ENCODE assay signal across 28 cellular contexts in genomic region chr12:124782132-124782531, GRCh38.
DNase-seq lines count a peak whose midpoint lies in the region; ATAC-seq, FAIRE-seq and TF ChIP-seq lines count a peak whose summit lies in the region.
"Had no signal": no experiment of that assay in that cellular context is flagged by ENCODE, and none has a peak within 500 bp of the region (broad histone marks: within the 10 kb centered on the region; RNA-seq: fewer than 3 reads in every experiment).

No MANE protein-coding gene starts in this region.

- H2AFZ ChIP-seq in OCI-LY3 (ENCODE audit: low read depth, low read length) (no peak overlapping the region), K562 (ENCODE audit: low read depth, low read length) (no peak overlapping the region)

- whole genome bisulfite sequencing in K562 (ENCODE audit: insufficient coverage, low coverage, missing lambda C conversion rate): 80% methylated on average over 2 of the region's 2 CpGs

- POLR2A ChIA-PET in K562 (lab: Yijun Ruan, JAX): no interaction called here

- H3K4me2 ChIP-seq in OCI-LY3 (ENCODE audit: low read length): peak overlapping the region; percentile 34
- no peak overlapping the region for H3K4me2 ChIP-seq in K562 (ENCODE audit: insufficient read depth, low read length)
- H3K4me2 ChIP-seq: KMS-11 had no signal

- H3K36me3 Mint-ChIP-seq in natural killer cell treated with Interleukin-12 subunit alpha and Interleukin-12 subunit beta and Interleukin-15 and Interleukin-18, amount 100 ng/mL, for 72 hours: no peaks in the 10 kb centered on the region
- no peaks in the 10 kb centered on the region for H3K36me3 Mint-ChIP-seq in natural killer cell
- peaks cover 36 to 64% of the 10 kb centered on the region in 2 donors for H3K36me3 Mint-ChIP-seq in stimulated activated naive B cell treated with anti-CD40 and anti-IgM and Interleukin-4, amounts not matched to agents 10 μg/mL and 1 μg/mL and 100 μg/mL, for 72 hours

- no peaks in the 10 kb centered on the region for H3K9me3 Mint-ChIP-seq in natural killer cell treated with Interleukin-12 subunit alpha and Interleukin-12 subunit beta and Interleukin-15 and Interleukin-18, amount 100 ng/mL, for 72 hours
- no peaks in the 10 kb centered on the region for H3K9me3 Mint-ChIP-seq in natural killer cell
- H3K9me3 Mint-ChIP-seq in stimulated activated naive B cell treated with anti-CD40 and anti-IgM and Interleukin-4, amounts not matched to agents 10 μg/mL and 1 μg/mL and 100 μg/mL, for 72 hours: no peaks in the 10 kb centered on the region
- H3K9me3 Mint-ChIP-seq: CD4-positive, alpha-beta T cell; T-helper 1 cell treated with Interleukin-12 subunit alpha and Interleukin-12 subunit beta and Interleukin-4 antibody, amounts not matched to agents 30 μg/mL and 1 μg/mL, for 36 hours had no signal

- no peak for TF ChIP-seq POLR2A in K562 (conservative IDR thresholded peaks at IDR 0.05)

- no peak for TF ChIP-seq RAD21 in K562 (CRISPR knock-in tag; conservative IDR thresholded peaks at IDR 0.05 in 1 of 2, IDR thresholded peaks at IDR 0.05 in 1 of 2)

- H3K27ac Mint-ChIP-seq in natural killer cell treated with Interleukin-12 subunit alpha and Interleukin-12 subunit beta and Interleukin-15 and Interleukin-18, amount 100 ng/mL, for 72 hours: no peak overlapping the region
- H3K27ac Mint-ChIP-seq in natural killer cell: no peak overlapping the region
- H3K27ac Mint-ChIP-seq in stimulated activated naive B cell treated with anti-CD40 and anti-IgM and Interleukin-4, amounts not matched to agents 10 μg/mL and 1 μg/mL and 100 μg/mL, for 72 hours: peak overlapping the region; percentile 14
- H3K27ac Mint-ChIP-seq: CD4-positive, alpha-beta T cell; T-helper 1 cell treated with Interleukin-12 subunit alpha and Interleukin-12 subunit beta and Interleukin-4 antibody, amounts not matched to agents 30 μg/mL and 1 μg/mL, for 36 hours had no signal

- H4K20me1 ChIP-seq in OCI-LY3 (ENCODE audit: insufficient read depth, low read length): no peaks in the 10 kb centered on the region
- no peaks in the 10 kb centered on the region for H4K20me1 ChIP-seq in K562 (replicated peaks; ENCODE audit: control insufficient read depth, insufficient read depth, low read length)

- TF ChIP-seq EP300 in K562 (IDR thresholded peaks at IDR 0.05; ENCODE audit: low read length): no peak

- DNase-seq in natural killer cell treated with Interleukin-12 subunit alpha and Interleukin-12 subunit beta and Interleukin-15 and Interleukin-18, amount 100 ng/mL, for 72 hours (ENCODE audit: low spot score): peak; percentile 8
- DNase-seq in natural killer cell (no peak), K562 (ENCODE audit: extremely low read depth in 1 of 4, low spot score in 3 of 4) (no peak), NCI-H526 (lab: John Stamatoyannopoulos, UW) (no peak), urothelium cell line (ENCODE audit: low spot score) (no peak)
- no peak for DNase-seq in stimulated activated naive B cell treated with anti-CD40 and anti-IgM and Interleukin-4, amounts not matched to agents 10 μg/mL and 1 μg/mL and 100 μg/mL, for 72 hours
- DNase-seq: CD4-positive, alpha-beta T cell; DMS53; IMR-90; NCI-H1105; NCI-H1436 treated with DMSO at 0.1 percent for 48 hours; NCI-H187 treated with DMSO at 0.1 percent for 48 hours; NCI-H2171 treated with DMSO at 0.1 percent for 48 hours; NCI-H524; NCI-H774; SHP77 treated with DMSO at 0.1 percent for 48 hours had no signal

- in situ Hi-C loops in K562 (cut with MboI): no loop called here

- H3K27ac ChIP-seq in OCI-LY3 (ENCODE audit: low read length) (peak overlapping the region; percentile 80), K562 (ENCODE audit: extremely low read depth, low read depth, low read length) (no peak overlapping the region)
- H3K27ac ChIP-seq: KMS-11, SK-N-MC had no signal

- H3K27me3 Mint-ChIP-seq in natural killer cell treated with Interleukin-12 subunit alpha and Interleukin-12 subunit beta and Interleukin-15 and Interleukin-18, amount 100 ng/mL, for 72 hours: no peaks in the 10 kb centered on the region
- no peaks in the 10 kb centered on the region for H3K27me3 Mint-ChIP-seq in natural killer cell (ENCODE audit: low read depth in 2 of 2)
- H3K27me3 Mint-ChIP-seq in stimulated activated naive B cell treated with anti-CD40 and anti-IgM and Interleukin-4, amounts not matched to agents 10 μg/mL and 1 μg/mL and 100 μg/mL, for 72 hours: no peaks in the 10 kb centered on the region
- H3K27me3 Mint-ChIP-seq: CD4-positive, alpha-beta T cell had no signal

- peaks cover 2% of the 10 kb centered on the region for H3K9me1 ChIP-seq in K562 (ENCODE audit: control insufficient read depth, insufficient read depth, low read length)

- intact Hi-C loops in natural killer cell (cut with micrococcal nuclease): no loop called here
- intact Hi-C loops in K562 (cut with micrococcal nuclease): no loop called here

- TF ChIP-seq CTCF in natural killer cell (IDR thresholded peaks at IDR 0.05) (no peak), OCI-LY3 (IDR thresholded peaks at IDR 0.05; ENCODE audit: low read depth, low read length) (no peak), K562 (IDR thresholded peaks at IDR 0.05 in 2 of 3, conservative IDR thresholded peaks at IDR 0.05 in 1 of 3; ENCODE audit: insufficient read depth in 2 of 3, low read depth in 1 of 3, low read length in 3 of 3) (no peak)

- H3K79me2 ChIP-seq in OCI-LY3 (ENCODE audit: low read length) (no peaks in the 10 kb centered on the region; the same call in 1 of the 2 replicates), K562 (ENCODE audit: control insufficient read depth, insufficient read depth, low read length) (no peaks in the 10 kb centered on the region)

- H3K9me3 ChIP-seq in OCI-LY3 (ENCODE audit: insufficient read depth, low read length) (no peaks in the 10 kb centered on the region), K562 (replicated peaks; ENCODE audit: control insufficient read depth, insufficient read depth, low read depth, low read length) (no peaks in the 10 kb centered on the region)
- H3K9me3 ChIP-seq: BLaER1 treated with 17β-estradiol and CSF1 and Interleukin-3, amounts not matched to agents 10 nM and 100 nM; HAP-1 had no signal

- H3K4me3 ChIP-seq in OCI-LY3 (ENCODE audit: low read length) (no peak overlapping the region), K562 (no peak overlapping the region)
- H3K4me3 ChIP-seq: BLaER1 treated with 17β-estradiol and CSF1 and Interleukin-3, amounts not matched to agents 10 nM and 100 nM; HAP-1; SK-N-MC had no signal

- no TSS peak for BruUV-seq in K562 (replicated peaks; lab: Mats Ljungman, UMichigan)

- peaks cover 39% of the 10 kb centered on the region for H3K36me3 ChIP-seq in OCI-LY3 (replicated peaks; ENCODE audit: low read depth, low read length)
- peaks cover 77% of the 10 kb centered on the region; the same call in 2 of the 3 replicates for H3K36me3 ChIP-seq in K562 (ENCODE audit: control insufficient read depth, insufficient read depth, low read length)

- no peaks in the 10 kb centered on the region for H3K4me1 Mint-ChIP-seq in natural killer cell treated with Interleukin-12 subunit alpha and Interleukin-12 subunit beta and Interleukin-15 and Interleukin-18, amount 100 ng/mL, for 72 hours (ENCODE audit: low read depth in 2 of 2)
- no peaks in the 10 kb centered on the region for H3K4me1 Mint-ChIP-seq in natural killer cell
- peaks cover 27 to 56% of the 10 kb centered on the region in 2 donors for H3K4me1 Mint-ChIP-seq in stimulated activated naive B cell treated with anti-CD40 and anti-IgM and Interleukin-4, amounts not matched to agents 10 μg/mL and 1 μg/mL and 100 μg/mL, for 72 hours

- CTCF ChIA-PET in K562 (lab: Yijun Ruan, JAX; ENCODE audit: low intra/inter-chr PET ratio): no interaction called here

- H3K27me3 ChIP-seq in OCI-LY3 (ENCODE audit: low read depth, low read length) (no peaks in the 10 kb centered on the region), K562 (ENCODE audit: control insufficient read depth in 2 of 2, insufficient read depth in 2 of 2, low read length in 2 of 2) (no peaks in the 10 kb centered on the region)
- H3K27me3 ChIP-seq: BLaER1 treated with 17β-estradiol and CSF1 and Interleukin-3, amounts not matched to agents 10 nM and 100 nM had no signal

- peak overlapping the region; percentile 21; the same call in 1 of the 2 replicates for H3K9ac ChIP-seq in OCI-LY3 (ENCODE audit: low read length)
- no peak overlapping the region for H3K9ac ChIP-seq in K562 (ENCODE audit: insufficient read depth in 1 of 2, low read depth in 2 of 2, low read length in 2 of 2)
- H3K9ac ChIP-seq: KMS-11 had no signal

- H3K4me3 Mint-ChIP-seq in natural killer cell treated with Interleukin-12 subunit alpha and Interleukin-12 subunit beta and Interleukin-15 and Interleukin-18, amount 100 ng/mL, for 72 hours: no peak overlapping the region
- no peak overlapping the region for H3K4me3 Mint-ChIP-seq in natural killer cell
- no peak overlapping the region for H3K4me3 Mint-ChIP-seq in stimulated activated naive B cell treated with anti-CD40 and anti-IgM and Interleukin-4, amounts not matched to agents 10 μg/mL and 1 μg/mL and 100 μg/mL, for 72 hours
- H3K4me3 Mint-ChIP-seq: CD4-positive, alpha-beta T cell; T-helper 1 cell treated with Interleukin-12 subunit alpha and Interleukin-12 subunit beta and Interleukin-4 antibody, amounts not matched to agents 30 μg/mL and 1 μg/mL, for 36 hours had no signal

- FAIRE-seq in K562 (lab: Jason Lieb, UNC) (no peak), urothelium cell line (lab: Jason Lieb, UNC) (no peak)
- FAIRE-seq: A204.1, D721Med, G401.6, GM19239 had no signal

- ATAC-seq in natural killer cell treated with Interleukin-12 subunit alpha and Interleukin-12 subunit beta and Interleukin-15 and Interleukin-18, amount 100 ng/mL, for 72 hours: no peak
- ATAC-seq in natural killer cell: no peak
- ATAC-seq in K562: no peak
- ATAC-seq in stimulated activated naive B cell treated with anti-CD40 and anti-IgM and Interleukin-4, amounts not matched to agents 10 μg/mL and 1 μg/mL and 100 μg/mL, for 72 hours (replicated peaks): no peak
- no peak for ATAC-seq in GM19395 (IDR thresholded peaks at IDR 0.05; ENCODE audit: unreplicated experiment)
- ATAC-seq: Panc1 had no signal

- peaks cover 84% of the 10 kb centered on the region for H3K4me1 ChIP-seq in OCI-LY3 (ENCODE audit: low read length)
- peaks cover 0 to 30% of the 10 kb centered on the region in 2 experiments; a peak in 2 of 5 replicates for H3K4me1 ChIP-seq in K562 (replicated peaks in 1 of 2; ENCODE audit: control insufficient read depth in 2 of 2, insufficient read depth in 2 of 2, low read length in 2 of 2)
- H3K4me1 ChIP-seq: HAP-1 had no signal

TF ChIP-seq in K562, 482 proteins besides CTCF, POLR2A, EP300 and RAD21 (continues in another document):
- TF ChIP-seq ZNF717 (CRISPR knock-in tag; IDR thresholded peaks at IDR 0.05) (no peak), ADNP (tag; IDR thresholded peaks at IDR 0.05) (no peak), NR2C2 (CRISPR knock-in tag; IDR thresholded peaks at IDR 0.05) (no peak), NR2C2 (tag; IDR thresholded peaks at IDR 0.05) (no peak), CEBPB (tag; IDR thresholded peaks at IDR 0.05) (0 out of 2 replicates have a peak, but pooled peaks have one; percentile 27), KDM4B (IDR thresholded peaks at IDR 0.05; ENCODE audit: borderline replicate concordance in 2 of 2, low read depth in 1 of 2) (no peak)
